ENCODE assay signal across 8 cellular contexts in genomic region chr13:50512602-50513527, GRCh38.
DNase-seq lines count a peak whose midpoint lies in the region; ATAC-seq, FAIRE-seq and TF ChIP-seq lines count a peak whose summit lies in the region.

No MANE protein-coding gene starts in this region.

- ATAC-seq in GM18870 (IDR thresholded peaks at IDR 0.05; ENCODE audit: unreplicated experiment): peak; percentile 55
- ATAC-seq in HG03103 (IDR thresholded peaks at IDR 0.05; ENCODE audit: low read depth, unreplicated experiment): peak; percentile 86
- peak; percentile 89 for ATAC-seq in K562
- peak; percentile 91 for ATAC-seq in left lung

- no peaks in the 10 kb centered on the region for H4K20me1 ChIP-seq in K562 (replicated peaks; ENCODE audit: control insufficient read depth, insufficient read depth, low read length)

- peak; percentile 73 for FAIRE-seq in K562 (lab: Jason Lieb, UNC)
- no peak for FAIRE-seq in H54 (lab: Jason Lieb, UNC)

- no peaks in the 10 kb centered on the region for H3K9me3 ChIP-seq in K562 (replicated peaks; ENCODE audit: control insufficient read depth, insufficient read depth, low read depth, low read length)
- H3K9me3 ChIP-seq in left lung: no peaks in the 10 kb centered on the region

- H3K27ac ChIP-seq in K562 (ENCODE audit: extremely low read depth, low read depth, low read length): peak overlapping the region; percentile 50
- H3K27ac ChIP-seq in left lung: peak overlapping the region; percentile 83 to 84

- no peaks in the 10 kb centered on the region for H3K27me3 ChIP-seq in K562 (ENCODE audit: control insufficient read depth in 2 of 2, insufficient read depth in 2 of 2, low read length in 2 of 2)
- no peaks in the 10 kb centered on the region for H3K27me3 ChIP-seq in left lung

- H3K36me3 ChIP-seq in K562 (ENCODE audit: control insufficient read depth, insufficient read depth, low read length) (no peaks in the 10 kb centered on the region), left lung (no peaks in the 10 kb centered on the region)

- POLR2A ChIA-PET in K562 (lab: Yijun Ruan, JAX): interaction anchor here (0.6 to 0.8 kb wide), 4 partner anchors 8 to 383 kb away, joined by 3 read pairs; no protein-coding TSS in a partner anchor

- intact Hi-C loops in K562 (cut with micrococcal nuclease): loop anchor here (5.0 kb wide), 1 partner anchor 99 kb away; no protein-coding TSS in a partner anchor
- intact Hi-C loops in left lung (cut with DNase I): no loop called here

- peak overlapping the region; percentile 18; the same call in 1 of the 2 replicates for H3K4me3 ChIP-seq in K562
- peak overlapping the region in 1 of 2 donors; percentile 29 for H3K4me3 ChIP-seq in left lung

- H3K4me1 ChIP-seq in K562 (replicated peaks in 1 of 2; ENCODE audit: control insufficient read depth in 2 of 2, insufficient read depth in 2 of 2, low read length in 2 of 2) (peaks cover 0 to 18% of the 10 kb centered on the region in 2 experiments; a peak in 4 of 5 replicates), left lung (peaks cover 21 to 25% of the 10 kb centered on the region in 2 donors)

- H2AFZ ChIP-seq in K562 (ENCODE audit: low read depth, low read length): peak overlapping the region; percentile 64

- peak overlapping the region; percentile 69 for H3K4me2 ChIP-seq in K562 (ENCODE audit: insufficient read depth, low read length)

- 18% methylated on average over 11 of the region's 12 CpGs for WGBS in K562 (ENCODE audit: insufficient coverage, low coverage, missing lambda C conversion rate)

- no TSS peak for BruUV-seq in K562 (replicated peaks; lab: Mats Ljungman, UMichigan)

- DNase-seq in Ammon's horn (ENCODE audit: low spot score) (peak; percentile 83), SKM-1 treated with dmso at 0.1 percent for 144 hours (lab: John Stamatoyannopoulos, UW; ENCODE audit: unreplicated experiment) (peak; percentile 67), K562 (ENCODE audit: extremely low read depth in 1 of 4, low spot score in 3 of 4) (peak in 2 of 4 experiments; percentile 25 to 38), left lung (peak; percentile 79 to 92), H54 (ENCODE audit: insufficient read length, low spot score) (no peak)
- DNase-seq in stimulated activated CD8-positive, alpha-beta memory T cell treated with anti-CD3 and anti-CD28 coated beads, Interleukin-12 subunit alpha, Interleukin-12 subunit beta, amount 100 ng/mL, for 4 hours (ENCODE audit: low read depth): peak; percentile 4

- TF ChIP-seq RAD21 in K562 (CRISPR knock-in tag; conservative IDR thresholded peaks at IDR 0.05 in 1 of 2, IDR thresholded peaks at IDR 0.05 in 1 of 2): no peak

- CTCF ChIA-PET in K562 (lab: Yijun Ruan, JAX; ENCODE audit: low intra/inter-chr PET ratio): no interaction called here

- no peaks in the 10 kb centered on the region for H3K79me2 ChIP-seq in K562 (ENCODE audit: control insufficient read depth, insufficient read depth, low read length)

- no peak for TF ChIP-seq EP300 in K562 (IDR thresholded peaks at IDR 0.05; ENCODE audit: low read length)

- no peak for TF ChIP-seq POLR2A in K562 (conservative IDR thresholded peaks at IDR 0.05)
- no peak for TF ChIP-seq POLR2A in H54 (IDR thresholded peaks at IDR 0.05; ENCODE audit: low read depth, low read length)

- no peaks in the 10 kb centered on the region for H3K9me1 ChIP-seq in K562 (ENCODE audit: control insufficient read depth, insufficient read depth, low read length)

- peak overlapping the region; percentile 56 to 79; a peak in 3 of 4 replicates for H3K9ac ChIP-seq in K562 (ENCODE audit: insufficient read depth in 1 of 2, low read depth in 2 of 2, low read length in 2 of 2)

- TF ChIP-seq CTCF in K562 (IDR thresholded peaks at IDR 0.05 in 2 of 3, conservative IDR thresholded peaks at IDR 0.05 in 1 of 3; ENCODE audit: insufficient read depth in 2 of 3, low read depth in 1 of 3, low read length in 3 of 3) (0 out of 6 replicates have a peak, but pooled peaks of 1 of the 3 experiments have one; percentile 5), left lung (IDR thresholded peaks at IDR 0.05) (no peak)

- in situ Hi-C loops in K562 (cut with MboI): no loop called here

TF ChIP-seq in K562, 482 proteins besides CTCF, POLR2A, EP300 and RAD21:
- peak; percentile 45; the same call in 1 of the 2 replicates for TF ChIP-seq SPI1 (IDR thresholded peaks at IDR 0.05; ENCODE audit: borderline replicate concordance, low read depth, low read length)
- TF ChIP-seq RBBP5 (IDR thresholded peaks at IDR 0.05; ENCODE audit: borderline replicate concordance, insufficient read depth, low read length, poor library complexity, severe bottlenecking): peak; percentile 23
- no peak for TF ChIP-seq ZBTB2 (IDR thresholded peaks at IDR 0.05)
- no peak for TF ChIP-seq ZNF24 (IDR thresholded peaks at IDR 0.05)
- TF ChIP-seq CEBPB (tag; IDR thresholded peaks at IDR 0.05): no peak
- TF ChIP-seq ZC3H8 (IDR thresholded peaks at IDR 0.05): no peak
TF ChIP-seq in K562: peak in this region for 2.
